7 cellular contexts compared by ENCODE assay signal in the genomic region with DNA sequence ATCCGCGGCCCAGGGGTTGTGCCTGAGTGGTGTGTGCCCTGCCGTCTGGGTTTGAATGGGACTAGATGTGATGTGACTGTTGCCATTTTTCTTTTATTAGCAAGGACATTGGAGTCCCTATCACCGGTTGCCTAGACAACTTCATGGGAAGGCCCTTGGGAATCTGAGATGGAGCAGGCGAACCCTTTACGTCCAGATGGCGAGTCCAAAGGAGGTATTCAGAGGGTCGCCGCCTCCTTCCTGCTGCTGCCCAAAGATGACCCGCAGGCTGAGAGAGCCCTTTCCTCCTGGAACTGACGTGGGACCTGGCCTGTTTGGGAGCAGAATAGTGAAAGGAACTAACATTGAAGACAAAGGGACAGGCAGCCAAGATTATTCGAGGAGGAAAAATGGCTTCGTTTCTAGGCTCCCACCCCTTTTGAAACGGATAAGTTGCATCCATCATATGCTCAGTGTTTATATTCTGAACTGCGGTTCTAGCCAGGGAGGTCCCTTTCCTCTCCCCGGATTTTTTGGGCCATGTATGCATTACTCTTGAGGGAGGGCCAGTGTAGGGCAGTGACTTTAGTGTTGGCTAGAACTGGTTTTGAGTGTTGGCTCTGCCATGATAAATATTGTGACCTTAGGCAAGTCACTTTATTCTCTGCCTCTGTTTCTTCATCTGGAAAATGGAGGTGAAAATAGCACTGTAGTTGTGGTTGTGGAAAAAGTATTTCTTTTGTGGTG. TPM values are rescaled to one million over a fixed set of nuclear protein-coding genes. Genes with fewer than 3 reads are reported as not detected.
DNase-seq lines count a peak whose midpoint lies in the region; ATAC-seq and TF ChIP-seq lines count a peak whose summit lies in the region.

No MANE protein-coding gene starts in this region.

- intact Hi-C loops in esophagus squamous epithelium (cut with DNase I), result no loop called here

- H3K36me3 ChIP-seq in HUES6 (ENCODE audit: control insufficient read depth, insufficient read depth, low read length), result peaks cover 38% of the 10 kb centered on the region
- peaks cover 0 to 26% (median 0%) of the 10 kb centered on the region in 3 donors for H3K36me3 ChIP-seq in esophagus squamous epithelium

- no peaks in the 10 kb centered on the region for H3K27me3 Mint-ChIP-seq in osteocyte (ENCODE audit: unreplicated experiment)

- H3K4me1 ChIP-seq in HUES6 (ENCODE audit: control insufficient read depth, insufficient read depth, low read length), result peaks cover 29% of the 10 kb centered on the region
- H3K4me1 ChIP-seq in esophagus squamous epithelium, result peaks cover 4 to 36% (median 13%) of the 10 kb centered on the region in 3 donors

- no peaks in the 10 kb centered on the region for H3K9me3 Mint-ChIP-seq in osteocyte (ENCODE audit: unreplicated experiment)

- TF ChIP-seq POLR2A in esophagus squamous epithelium (IDR thresholded peaks at IDR 0.05), result no peak

- H3K27ac Mint-ChIP-seq in osteocyte (ENCODE audit: unreplicated experiment), result peak overlapping the region; percentile 100

- ATAC-seq in HG03095 (IDR thresholded peaks at IDR 0.05; ENCODE audit: unreplicated experiment), result no peak

- H3K27ac ChIP-seq in HUES6 (ENCODE audit: low read depth, low read length) (peak overlapping the region; percentile 98), esophagus squamous epithelium (peak overlapping the region; percentile 92 to 100 (median 96))

- no peaks in the 10 kb centered on the region for H3K27me3 ChIP-seq in HUES6 (ENCODE audit: control insufficient read depth, insufficient read depth, low read length)
- no peaks in the 10 kb centered on the region for H3K27me3 ChIP-seq in esophagus squamous epithelium

- DNase-seq in EH (ENCODE audit: low read depth), result peak; percentile 62
- DNase-seq in SW480 (ENCODE audit: low spot score), result peak; percentile 68
- no peak for DNase-seq in esophagus squamous epithelium (lab: John Stamatoyannopoulos, UW)
- peak; percentile 73 for DNase-seq in osteocyte (ENCODE audit: extremely low spot score, unreplicated experiment)
- no peak for DNase-seq in stimulated activated naive CD4-positive, alpha-beta T cell (lab: John Stamatoyannopoulos, UW)

- peak overlapping the region; percentile 96 for H3K4me3 Mint-ChIP-seq in osteocyte (ENCODE audit: unreplicated experiment)

- peaks cover 25% of the 10 kb centered on the region for H3K4me1 Mint-ChIP-seq in osteocyte (ENCODE audit: unreplicated experiment)

- TF ChIP-seq CTCF in esophagus squamous epithelium (IDR thresholded peaks at IDR 0.05) (no peak), osteocyte (IDR thresholded peaks at IDR 0.05) (no peak)

- peak overlapping the region; percentile 99 for H3K9ac ChIP-seq in HUES6 (ENCODE audit: low read length)

- H3K4me3 ChIP-seq in HUES6 (ENCODE audit: low read depth, low read length) (peak overlapping the region; percentile 83), esophagus squamous epithelium (peak overlapping the region; percentile 53 to 95 (median 73))

- H3K9me3 ChIP-seq in HUES6 (ENCODE audit: control insufficient read depth, insufficient read depth, low read depth, low read length) (no peaks in the 10 kb centered on the region), esophagus squamous epithelium (no peaks in the 10 kb centered on the region)

- WGBS in esophagus squamous epithelium, 2 donors, result 0 to 6% methylated on average over 9 to 10 of the region's 16 CpGs

- peaks cover 8% of the 10 kb centered on the region for H3K36me3 Mint-ChIP-seq in osteocyte (ENCODE audit: unreplicated experiment)

RNA-seq across cellular contexts. Expression of a gene that starts 0.7 kb away (rescaled TPM):
- total RNA-seq in esophagus squamous epithelium (10 to 100 TPM in 1 of 4 donors, 1 to 10 TPM in 3; 3.5 to 12.2 (median 6.4) TPM), osteocyte (12.7 and 12.8 TPM in 2 replicates)

RNA-seq across cellular contexts. Expression of a gene that starts 0.7 kb away (rescaled TPM):
- 10 to 100 TPM; 22.6 to 41.8 (median 25.8) TPM for total RNA-seq in esophagus squamous epithelium
- total RNA-seq in osteocyte, result 26.8 and 31.1 TPM in 2 replicates

Comparison
In these comparisons a context has a peak if more than half of its experiments do, and no peak if none do; other contexts are left out.
1. DNase-seq: peak in EH (single experiment), SW480 (single experiment) and osteocyte (single experiment); none in esophagus squamous epithelium (single experiment) and stimulated activated naive CD4-positive, alpha-beta T cell (0 of 6).